Comparison of ENCODE assay signal across 17 cellular contexts in genomic region chr14:74511966-74512365, GRCh38. TPM values are rescaled to one million over a fixed set of nuclear protein-coding genes. Genes with fewer than 3 reads are reported as not detected.
DNase-seq lines count a peak whose midpoint lies in the region; ATAC-seq and TF ChIP-seq lines count a peak whose summit lies in the region.
"Had no signal": no experiment of that assay in that cellular context is flagged by ENCODE, and none has a peak within 500 bp of the region (broad histone marks: within the 10 kb centered on the region; RNA-seq: fewer than 3 reads in every experiment).

No MANE protein-coding gene starts in this region.

- H3K27me3 ChIP-seq in H9 (ENCODE audit: insufficient read depth, low read length), result no peaks in the 10 kb centered on the region
- no peaks in the 10 kb centered on the region for H3K27me3 ChIP-seq in RWPE2 (ENCODE audit: insufficient read depth, poor library complexity, severe bottlenecking)
- no peaks in the 10 kb centered on the region for H3K27me3 ChIP-seq in fibroblast of lung (ENCODE audit: control insufficient read depth, insufficient read depth, low read length)
- H3K27me3 ChIP-seq in suprapubic skin, result no peaks in the 10 kb centered on the region
- H3K27me3 ChIP-seq: Peyer's patch had no signal

- H3K4me3 Mint-ChIP-seq in H9, result no peak overlapping the region
- H3K4me3 Mint-ChIP-seq: CD4-positive, CD25-positive, alpha-beta regulatory T cell had no signal

- H3K4ac ChIP-seq in H9 (ENCODE audit: low read depth, low read length), result no peak overlapping the region

- H3K36me3 Mint-ChIP-seq in H9 (ENCODE audit: insufficient read depth in 1 of 3, low read depth in 3 of 3), result no peaks in the 10 kb centered on the region
- H3K36me3 Mint-ChIP-seq: CD4-positive, CD25-positive, alpha-beta regulatory T cell had no signal

- no peaks in the 10 kb centered on the region for H3K9me3 ChIP-seq in H9 (ENCODE audit: control insufficient read depth, low read depth, low read length)
- H3K9me3 ChIP-seq in RWPE2 (ENCODE audit: severe bottlenecking), result no peaks in the 10 kb centered on the region
- H3K9me3 ChIP-seq in fibroblast of lung (ENCODE audit: control insufficient read depth, insufficient read depth, low read depth, low read length), result no peaks in the 10 kb centered on the region
- no peaks in the 10 kb centered on the region for H3K9me3 ChIP-seq in suprapubic skin
- H3K9me3 ChIP-seq: Peyer's patch had no signal

- H3K79me2 ChIP-seq in H9 (ENCODE audit: insufficient read depth, low read length) (no peaks in the 10 kb centered on the region), fibroblast of lung (ENCODE audit: control insufficient read depth, insufficient read depth, low read length) (no peaks in the 10 kb centered on the region)

- no peak overlapping the region for H2AFZ ChIP-seq in H9 (ENCODE audit: low read length)
- no peak overlapping the region for H2AFZ ChIP-seq in fibroblast of lung (ENCODE audit: low read length)

- TF ChIP-seq POLR2A in suprapubic skin (IDR thresholded peaks at IDR 0.05), result no peak

- H3K4me3 ChIP-seq in RWPE2 (ENCODE audit: severe bottlenecking) (no peak overlapping the region), fibroblast of lung (replicated peaks in 1 of 4; ENCODE audit: control extremely low read depth in 1 of 4, insufficient read depth in 1 of 4, low read depth in 3 of 4, low read length in 4 of 4) (no peak overlapping the region), suprapubic skin (no peak overlapping the region)
- H3K4me3 ChIP-seq: Peyer's patch had no signal

- H2BK20ac ChIP-seq in H9 (ENCODE audit: low read depth, low read length, poor library complexity, severe bottlenecking), result no peak overlapping the region

- no peak for ATAC-seq in RWPE2 (ENCODE audit: low read depth)
- no peak for ATAC-seq in GM19395 (IDR thresholded peaks at IDR 0.05; ENCODE audit: unreplicated experiment)
- no peak for ATAC-seq in stimulated activated naive CD8-positive, alpha-beta T cell treated with anti-CD3 and anti-CD28 coated beads, Interleukin-15, Interleukin-2, amounts not matched to agents 100 U/mL and 50 U/mL, for 24 hours

- H2BK120ac ChIP-seq in H9 (ENCODE audit: low read depth, low read length, poor library complexity, severe bottlenecking), result no peak overlapping the region

- no peak overlapping the region for H2BK15ac ChIP-seq in H9 (ENCODE audit: low read depth, low read length)

- no peak overlapping the region for H2BK12ac ChIP-seq in H9 (ENCODE audit: insufficient read length, low read depth, low read length)

- H3K23ac ChIP-seq in H9 (ENCODE audit: insufficient read length, low read depth, low read length), result no peak overlapping the region

- H3K27ac ChIP-seq in H9 (ENCODE audit: insufficient read length, low read depth, low read length) (no peak overlapping the region), RWPE2 (ENCODE audit: poor library complexity, severe bottlenecking) (no peak overlapping the region), fibroblast of lung (ENCODE audit: insufficient read depth, low read length) (peak overlapping the region; percentile 86), suprapubic skin (no peak overlapping the region)
- H3K27ac ChIP-seq: Peyer's patch had no signal

- TF ChIP-seq CTCF in H9 (conservative IDR thresholded peaks at IDR 0.05) (no peak), RWPE2 (IDR thresholded peaks at IDR 0.05; ENCODE audit: poor library complexity, severe bottlenecking) (no peak), fibroblast of lung (conservative IDR thresholded peaks at IDR 0.05 in 1 of 2, IDR thresholded peaks at IDR 0.05 in 1 of 2; ENCODE audit: low read depth in 1 of 2, low read length in 2 of 2) (no peak), suprapubic skin (IDR thresholded peaks at IDR 0.05) (no peak)

- H3K14ac ChIP-seq in H9 (ENCODE audit: insufficient read depth, low read length), result no peak overlapping the region

- no peak for TF ChIP-seq EP300 in suprapubic skin (IDR thresholded peaks at IDR 0.05)

- H4K20me1 ChIP-seq in H9 (ENCODE audit: control insufficient read depth, insufficient read depth, insufficient read length) (no peaks in the 10 kb centered on the region), fibroblast of lung (ENCODE audit: control insufficient read depth, extremely low read depth, insufficient read depth, low read length) (no peaks in the 10 kb centered on the region)

- no peak overlapping the region for H3K56ac ChIP-seq in H9 (ENCODE audit: insufficient read length, low read depth, low read length)

- peaks cover 45 to 48% of the 10 kb centered on the region in 2 experiments for H3K4me1 Mint-ChIP-seq in H9

- H3K4me1 ChIP-seq in H9 (ENCODE audit: insufficient read depth, low read length) (peaks cover 5% of the 10 kb centered on the region; the same call in 1 of the 2 replicates), RWPE2 (ENCODE audit: insufficient read depth, poor library complexity, severe bottlenecking) (peaks cover 3% of the 10 kb centered on the region), fibroblast of lung (ENCODE audit: control insufficient read depth, extremely low read depth, insufficient read depth, low read length) (peaks cover 37% of the 10 kb centered on the region), suprapubic skin (peaks cover 11% of the 10 kb centered on the region)
- H3K4me1 ChIP-seq: Peyer's patch had no signal

- H3K18ac ChIP-seq in H9 (ENCODE audit: insufficient read length, low read depth, low read length), result no peak overlapping the region

- H3K4me2 ChIP-seq in H9 (ENCODE audit: insufficient read depth, insufficient read length, low read length) (no peak overlapping the region), fibroblast of lung (ENCODE audit: extremely low read depth, insufficient read depth, low read length) (no peak overlapping the region)

- H2AK5ac ChIP-seq in H9 (ENCODE audit: insufficient read length, low read length), result no peak overlapping the region

- H4K5ac ChIP-seq in H9 (ENCODE audit: insufficient read length, low read depth, low read length), result no peak overlapping the region

- H3K36me3 ChIP-seq in RWPE2 (ENCODE audit: low read depth) (peaks cover 94% of the 10 kb centered on the region), fibroblast of lung (ENCODE audit: control insufficient read depth, insufficient read depth, low read length) (peaks cover 33% of the 10 kb centered on the region), suprapubic skin (peaks cover 21% of the 10 kb centered on the region)
- H3K36me3 ChIP-seq: Peyer's patch had no signal

- H3K9ac ChIP-seq in H9 (ENCODE audit: extremely low read depth, insufficient read length, low read length) (no peak overlapping the region), fibroblast of lung (ENCODE audit: insufficient read depth, low read length) (no peak overlapping the region)

- H4K8ac ChIP-seq in H9 (replicated peaks; ENCODE audit: insufficient read length, low read depth, low read length), result no peak overlapping the region

- H2BK5ac ChIP-seq in H9 (ENCODE audit: insufficient read length, low read length), result no peak overlapping the region

- no peak overlapping the region for H3T11ph ChIP-seq in H9 (ENCODE audit: low read length)

- H3K79me1 ChIP-seq in H9 (ENCODE audit: insufficient read depth, low read depth, low read length, poor library complexity, severe bottlenecking), result no peaks in the 10 kb centered on the region

- H3K23me2 ChIP-seq in H9 (ENCODE audit: insufficient read length, low read depth, low read length, poor library complexity, severe bottlenecking), result no peaks in the 10 kb centered on the region

- peaks cover 23% of the 10 kb centered on the region for H3K27me3 Mint-ChIP-seq in H9 (ENCODE audit: low read depth)

- no peaks in the 10 kb centered on the region for H3K9me3 Mint-ChIP-seq in H9

- DNase-seq in H9 (peak; percentile 13), RWPE2 (ENCODE audit: low spot score) (peak; percentile 31), fibroblast of lung (ENCODE audit: low read depth in 2 of 2) (no peak), suprapubic skin (ENCODE audit: low spot score in 2 of 2) (peak; percentile 36 to 53), HuH-7.5 (ENCODE audit: low spot score) (no peak), kidney tubule cell (ENCODE audit: low spot score) (no peak)
- DNase-seq in stimulated activated naive CD8-positive, alpha-beta T cell treated with anti-CD3 and anti-CD28 coated beads, Interleukin-15, Interleukin-2, amounts not matched to agents 100 U/mL and 50 U/mL, for 24 hours, result no peak
- DNase-seq: AML-193; CD4-positive, CD25-positive, alpha-beta regulatory T cell; DMS79 treated with DMSO at 0.1 percent for 48 hours; Kasumi-1; NCI-H1417 treated with DMSO at 0.1 percent for 48 hours; NCI-H2029; NCI-H510A treated with DMSO at 0.1 percent for 48 hours; SIG-M5 had no signal

- no peak overlapping the region for H4K91ac ChIP-seq in H9 (ENCODE audit: insufficient read length, low read depth, low read length)

- no CpG with 5 or more reads among the region's 5 CpGs for WGBS in H9 (ENCODE audit: extremely low coverage, insufficient read length, low lambda C conversion rate)
- 93% methylated on average over 3 of the region's 5 CpGs for WGBS in suprapubic skin

- 0 out of 7 replicates have a peak overlapping the region, but pooled peaks of 1 of the 3 experiments have one; percentile 59 for H3K27ac Mint-ChIP-seq in H9

RNA-seq across cellular contexts. Expression of gene ISCA2, which starts 18.4 kb away (rescaled TPM):
- total RNA-seq in H9 (2021), result 36.3 and 37.5 TPM in 2 replicates
- 11.7 and 17.7 TPM in 2 replicates for total RNA-seq in fibroblast of lung
- polyA plus RNA-seq in fibroblast of lung, result 32.1 and 35.5 TPM in 2 replicates
- 16.6 and 24.9 TPM in 2 replicates for polyA plus RNA-seq in fibroblast of lung (2012)
- 1.7 and 3.4 TPM in 2 replicates for polyA minus RNA-seq in fibroblast of lung (ENCODE audit: low replicate concordance)
- 10 to 100 TPM in 2 of 4 donors, 1 to 10 TPM in 2; 7.9 to 14.7 (median 11.2) TPM for total RNA-seq in suprapubic skin

RNA-seq across cellular contexts. Expression of gene NPC2, which starts 18.9 kb away (rescaled TPM):
- 133 and 137 TPM in 2 replicates for total RNA-seq in H9 (2021)
- total RNA-seq in fibroblast of lung, result 238 and 363 TPM in 2 replicates
- 275 and 299 TPM in 2 replicates for polyA plus RNA-seq in fibroblast of lung
- polyA plus RNA-seq in fibroblast of lung (2012), result 511 and 584 TPM in 2 replicates
- 369 and 443 TPM in 2 replicates for polyA minus RNA-seq in fibroblast of lung (ENCODE audit: low replicate concordance)
- total RNA-seq in suprapubic skin, result 100 to 1,000 TPM; 274 to 450 (median 338) TPM

Comparison
In these comparisons a context has a peak if more than half of its experiments do, and no peak if none do; other contexts are left out.
1. DNase-seq: peak in H9 (single experiment), RWPE2 (single experiment) and suprapubic skin (2 of 2); none in fibroblast of lung (0 of 2), HuH-7.5 (single experiment), kidney tubule cell (single experiment) and stimulated activated naive CD8-positive, alpha-beta T cell treated with anti-CD3 and anti-CD28 coated beads, Interleukin-15, Interleukin-2, amounts not matched to agents 100 U/mL and 50 U/mL, for 24 hours (single experiment).